14 cellular contexts compared by ENCODE assay signal in the genomic region with DNA sequence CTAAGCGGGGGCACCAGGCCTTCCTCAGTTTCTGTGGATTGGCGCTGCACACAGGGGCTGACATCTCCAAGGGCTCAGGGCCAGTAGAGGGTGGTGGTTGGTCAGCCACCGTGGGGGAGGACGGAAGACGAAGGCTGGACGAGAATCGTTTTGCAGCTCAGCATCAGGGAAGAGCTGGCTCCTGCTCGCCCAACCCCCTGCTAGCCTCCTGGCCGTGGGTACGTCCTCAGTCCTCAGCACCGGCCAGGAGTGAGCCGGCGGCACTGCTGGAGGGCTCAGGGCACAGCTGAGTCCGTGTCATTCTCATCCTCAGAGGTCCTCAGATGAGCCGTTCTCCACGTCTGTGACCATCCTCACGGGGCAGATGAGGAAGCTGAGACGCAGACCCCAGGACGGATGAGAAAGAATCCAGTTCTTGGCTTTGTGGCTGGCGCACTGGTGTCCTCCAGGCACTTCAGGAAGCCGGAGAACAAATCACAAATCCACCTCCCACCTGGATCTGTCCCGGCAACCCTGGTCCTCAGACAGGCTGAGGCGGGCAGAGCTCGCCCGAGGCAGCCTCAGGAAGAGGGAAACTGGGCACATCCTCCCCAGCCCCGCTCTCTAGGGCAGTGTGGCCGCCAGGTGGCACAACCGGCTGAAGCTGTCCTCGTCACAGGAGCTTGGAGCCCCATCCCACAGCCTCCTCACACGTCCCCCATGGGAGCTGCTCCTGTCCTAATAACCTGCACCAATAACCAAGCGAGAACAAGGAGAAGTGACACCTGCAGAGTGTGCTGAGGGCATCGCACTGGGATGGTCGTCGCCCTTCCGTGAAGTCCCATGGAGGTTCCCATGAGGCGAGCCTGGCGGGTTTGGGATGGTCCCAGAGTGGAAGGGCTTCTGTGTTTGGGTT.
DNase-seq lines count a peak whose midpoint lies in the region; ATAC-seq and TF ChIP-seq lines count a peak whose summit lies in the region.
"Had no signal": no experiment of that assay in that cellular context is flagged by ENCODE, and none has a peak within 500 bp of the region (broad histone marks: within the 10 kb centered on the region; RNA-seq: fewer than 3 reads in every experiment).

No MANE protein-coding gene starts in this region.

- no peaks in the 10 kb centered on the region for H3K36me3 Mint-ChIP-seq in activated T-cell treated with anti-CD3 and anti-CD28 coated beads, Interleukin-2, amount 50 U/mL, for 4 hours (ENCODE audit: insufficient read depth)
- H3K36me3 Mint-ChIP-seq: brain had no signal

- no peaks in the 10 kb centered on the region for H3K79me1 ChIP-seq in mesenchymal stem cell (replicated peaks; ENCODE audit: low read length, poor library complexity, severe bottlenecking)

- no peak overlapping the region for H4K8ac ChIP-seq in mesenchymal stem cell (ENCODE audit: low read length)

- H3K23ac ChIP-seq in mesenchymal stem cell (ENCODE audit: low read length in 2 of 2), result no peak overlapping the region

- 83% methylated on average over 37 of the region's 37 CpGs for WGBS in mesenchymal stem cell
- WGBS in testis, 2 donors, result 90 to 94% methylated on average over 12 to 37 of the region's 37 CpGs

- H3K4me2 ChIP-seq in mesenchymal stem cell (ENCODE audit: low read length, poor library complexity, severe bottlenecking), result no peak overlapping the region

- intact Hi-C loops in testis (cut with DNase I; ENCODE audit: low total_unique reads), result no loop called here

- peak overlapping the region; percentile 39 for H4K91ac ChIP-seq in mesenchymal stem cell (ENCODE audit: low read length)

- H3K27me3 Mint-ChIP-seq in activated T-cell treated with anti-CD3 and anti-CD28 coated beads, Interleukin-2, amount 50 U/mL, for 4 hours (ENCODE audit: low read depth), result peaks cover 30% of the 10 kb centered on the region

- H3K14ac ChIP-seq in mesenchymal stem cell (ENCODE audit: low read length in 2 of 2), result no peak overlapping the region

- H3K27ac ChIP-seq in mesenchymal stem cell (ENCODE audit: low read length, poor library complexity, severe bottlenecking), result no peak overlapping the region
- no peak overlapping the region for H3K27ac ChIP-seq in testis
- H3K27ac ChIP-seq: heart left ventricle had no signal

- H3K4me1 ChIP-seq in mesenchymal stem cell (ENCODE audit: control insufficient read depth, insufficient read depth, low read depth, low read length), result no peaks in the 10 kb centered on the region
- H3K4me1 ChIP-seq in testis, result no peaks in the 10 kb centered on the region
- H3K4me1 ChIP-seq: heart left ventricle had no signal

- DNase-seq in COR-L47 (lab: John Stamatoyannopoulos, UW) (peak; percentile 31), H7 (peak; percentile 91), SK-MEL-5 (ENCODE audit: low read depth, low spot score) (peak; percentile 55), mesenchymal stem cell (no peak), A172 (ENCODE audit: low spot score) (no peak), testis (no peak)
- DNase-seq in activated T-cell treated with anti-CD3 and anti-CD28 coated beads, Interleukin-2, amount 50 U/mL, for 4 hours, result no peak
- DNase-seq: heart left ventricle; MM.1S; stimulated activated naive CD8-positive, alpha-beta T cell treated with anti-CD3 and anti-CD28 coated beads, Interleukin-15, Interleukin-2, amounts not matched to agents 100 U/mL and 50 U/mL, for 24 hours had no signal

- ATAC-seq in activated T-cell treated with anti-CD3 and anti-CD28 coated beads, Interleukin-2, amount 50 U/mL, for 4 hours, result no peak
- ATAC-seq: activated naive CD4-positive, alpha-beta T cell treated with anti-CD3 and anti-CD28 coated beads, Interleukin-2, amount 50 U/mL, for 72 hours; heart left ventricle; stimulated activated naive CD8-positive, alpha-beta T cell treated with anti-CD3 and anti-CD28 coated beads, Interleukin-15, Interleukin-2, amounts not matched to agents 100 U/mL and 50 U/mL, for 24 hours had no signal

- H3K4ac ChIP-seq in mesenchymal stem cell (ENCODE audit: low read depth in 1 of 2, low read length in 2 of 2), result no peak overlapping the region

- H3K4me3 Mint-ChIP-seq in activated T-cell treated with anti-CD3 and anti-CD28 coated beads, Interleukin-2, amount 50 U/mL, for 4 hours, result no peak overlapping the region
- H3K4me3 Mint-ChIP-seq: brain; CD14-positive monocyte; dendritic cell treated with granulocyte-macrophage colony-stimulating factor and Interleukin-4, amounts not matched to agents 40 ng/mL and 50 ng/mL, for 4 days had no signal

- H3K4me1 Mint-ChIP-seq in activated T-cell treated with anti-CD3 and anti-CD28 coated beads, Interleukin-2, amount 50 U/mL, for 4 hours (ENCODE audit: low read depth), result no peaks in the 10 kb centered on the region

- H2BK15ac ChIP-seq in mesenchymal stem cell (ENCODE audit: low read depth, poor library complexity, severe bottlenecking), result no peak overlapping the region

- no peak overlapping the region for H3K9ac ChIP-seq in mesenchymal stem cell (ENCODE audit: low read length)

- no peak overlapping the region for H2BK5ac ChIP-seq in mesenchymal stem cell (ENCODE audit: low read depth, low read length, poor library complexity, severe bottlenecking)

- TF ChIP-seq POLR2A in testis (IDR thresholded peaks at IDR 0.05), result no peak

- H3K36me3 ChIP-seq in H7 (replicated peaks; ENCODE audit: control insufficient read depth, insufficient read depth, low read length) (no peaks in the 10 kb centered on the region), mesenchymal stem cell (ENCODE audit: control insufficient read depth in 1 of 2, insufficient read depth in 2 of 2, low read depth in 1 of 2, low read length in 2 of 2) (no peaks in the 10 kb centered on the region), testis (ENCODE audit: low read depth, missing control alignments) (no peaks in the 10 kb centered on the region)
- H3K36me3 ChIP-seq: heart left ventricle had no signal

- H3K9me3 ChIP-seq in mesenchymal stem cell (ENCODE audit: control insufficient read depth, low read length) (peaks cover 5% of the 10 kb centered on the region), testis (no peaks in the 10 kb centered on the region)

- no peak overlapping the region for H3K4me3 ChIP-seq in H7 (ENCODE audit: insufficient read depth, low read depth, low read length)
- H3K4me3 ChIP-seq in mesenchymal stem cell (ENCODE audit: insufficient read depth in 1 of 2, low read depth in 1 of 2, low read length in 2 of 2), result no peak overlapping the region
- no peak overlapping the region for H3K4me3 ChIP-seq in testis
- H3K4me3 ChIP-seq: heart left ventricle had no signal

- no peak overlapping the region for H2BK120ac ChIP-seq in mesenchymal stem cell (ENCODE audit: low read depth, low read length)

- H3K9me3 Mint-ChIP-seq in activated T-cell treated with anti-CD3 and anti-CD28 coated beads, Interleukin-2, amount 50 U/mL, for 4 hours, result no peaks in the 10 kb centered on the region
- H3K9me3 Mint-ChIP-seq: dendritic cell treated with granulocyte-macrophage colony-stimulating factor and Interleukin-4, amounts not matched to agents 40 ng/mL and 50 ng/mL, for 4 days had no signal

- no peak overlapping the region for H2BK12ac ChIP-seq in mesenchymal stem cell (ENCODE audit: low read length in 2 of 2)

- no peak for TF ChIP-seq CTCF in testis (IDR thresholded peaks at IDR 0.05)

- no peak overlapping the region for H2AFZ ChIP-seq in mesenchymal stem cell (ENCODE audit: low read depth, low read length)

- H3K27me3 ChIP-seq in H7 (ENCODE audit: control insufficient read depth, insufficient read depth, low read length), result no peaks in the 10 kb centered on the region
- no peaks in the 10 kb centered on the region for H3K27me3 ChIP-seq in mesenchymal stem cell (ENCODE audit: control insufficient read depth in 1 of 2, insufficient read depth in 1 of 2, low read length in 2 of 2)
- no peaks in the 10 kb centered on the region for H3K27me3 ChIP-seq in testis

- H3K18ac ChIP-seq in mesenchymal stem cell (ENCODE audit: low read depth in 1 of 2, low read length in 2 of 2), result no peak overlapping the region

- in situ Hi-C loops in SK-MEL-5 (cut with HindIII; ENCODE audit: low pct_unique_long_range_greater_than_20kb, low sequenced_read_pairs), result no loop called here

- H2AK5ac ChIP-seq in mesenchymal stem cell (ENCODE audit: low read length, severe bottlenecking), result no peak overlapping the region

Comparison
In these comparisons a context has a peak if more than half of its experiments do, and no peak if none do; other contexts are left out.
1. DNase-seq: peak in COR-L47 (single experiment), H7 (single experiment) and SK-MEL-5 (single experiment); none in mesenchymal stem cell (single experiment), A172 (single experiment), activated T-cell treated with anti-CD3 and anti-CD28 coated beads, Interleukin-2, amount 50 U/mL, for 4 hours (single experiment) and testis (single experiment).